9 cellular contexts compared by ENCODE assay signal in the genomic region with DNA sequence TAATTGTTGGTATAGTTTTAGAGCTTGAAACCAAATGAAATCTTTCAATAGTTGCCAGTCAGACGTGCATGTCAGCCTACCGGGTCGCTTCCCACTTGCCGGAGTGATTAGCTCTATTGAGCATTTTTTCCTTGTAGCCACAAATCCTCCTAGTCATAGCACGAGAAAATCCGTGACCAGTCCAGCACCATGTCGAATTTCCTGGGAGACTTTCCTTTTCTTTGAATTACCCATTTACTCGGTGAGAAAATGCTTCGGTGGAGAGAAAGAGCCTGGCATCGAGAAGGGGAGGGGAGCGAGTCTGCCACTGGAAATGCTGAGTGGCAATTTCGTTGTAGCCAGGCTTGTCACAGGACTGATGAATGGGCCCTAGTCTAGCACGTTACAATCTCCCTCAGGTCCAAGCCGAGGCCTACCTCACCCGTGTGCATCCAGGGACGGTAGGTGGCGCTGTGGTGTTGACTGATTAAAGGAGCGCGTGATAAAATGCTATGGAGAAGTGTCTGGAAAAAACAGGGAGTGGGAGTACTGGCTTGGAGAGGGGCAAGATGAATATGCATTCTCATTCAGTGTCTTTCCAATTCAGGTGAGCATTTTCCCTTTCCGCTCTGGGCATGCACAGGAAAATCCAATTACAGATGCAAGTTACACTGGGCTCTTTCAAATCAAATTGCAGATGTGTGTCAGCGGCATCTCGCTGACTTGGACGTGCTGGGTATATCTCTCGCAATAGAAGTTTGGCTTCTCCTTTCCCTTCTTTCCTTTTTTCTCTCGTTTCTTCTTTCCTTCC.
DNase-seq lines count a peak whose midpoint lies in the region; ATAC-seq and TF ChIP-seq lines count a peak whose summit lies in the region.
"Had no signal": no experiment of that assay in that cellular context is flagged by ENCODE, and none has a peak within 500 bp of the region (broad histone marks: within the 10 kb centered on the region; RNA-seq: fewer than 3 reads in every experiment).

No MANE protein-coding gene starts in this region.

- BruUV-seq in Caco-2 (replicated peaks; lab: Mats Ljungman, UMichigan) = no TSS peak

- DNase-seq in Caco-2 (peak; percentile 70 to 74), HT1080 (ENCODE audit: low read depth) (peak; percentile 60), RPMI8226 (peak; percentile 82), upper lobe of right lung (peak; percentile 88)
- peak; percentile 28 for DNase-seq in activated T-helper 2 cell treated with anti-CD3 and anti-CD28 coated beads, Interferon-gamma antibody, Interleukin-2, Interleukin-4, amounts not matched to agents 10 μg/mL and 5 μg/mL and 100 μg/mL, durations not matched to agents 14 hours and 24 hours and 36 hours (ENCODE audit: low spot score)

- no peaks in the 10 kb centered on the region for H3K79me2 ChIP-seq in parathyroid adenoma

- H3K4me1 ChIP-seq in Caco-2 = no peaks in the 10 kb centered on the region
- H3K4me1 ChIP-seq in gastroesophageal sphincter = no peaks in the 10 kb centered on the region
- no peaks in the 10 kb centered on the region for H3K4me1 ChIP-seq in parathyroid adenoma
- H3K4me1 ChIP-seq in upper lobe of right lung = no peaks in the 10 kb centered on the region

- H2AFZ ChIP-seq in parathyroid adenoma = peak overlapping the region; percentile 17

- H3K27ac Mint-ChIP-seq in Caco-2 (ENCODE audit: unreplicated experiment) = no peak overlapping the region
- no peak overlapping the region for H3K27ac Mint-ChIP-seq in activated T-helper 2 cell treated with anti-CD3 and anti-CD28 coated beads, Interferon-gamma antibody, Interleukin-2, Interleukin-4, amounts not matched to agents 10 μg/mL and 5 μg/mL and 100 μg/mL, durations not matched to agents 14 hours and 24 hours and 36 hours
- H3K27ac Mint-ChIP-seq: activated naive CD4-positive, alpha-beta T cell treated with anti-CD3 and anti-CD28 coated beads, Interleukin-2, amount 50 U/mL, for 24 hours had no signal

- H3K36me3 Mint-ChIP-seq in Caco-2 (ENCODE audit: insufficient read depth, unreplicated experiment) = no peaks in the 10 kb centered on the region
- H3K36me3 Mint-ChIP-seq in activated T-helper 2 cell treated with anti-CD3 and anti-CD28 coated beads, Interferon-gamma antibody, Interleukin-2, Interleukin-4, amounts not matched to agents 10 μg/mL and 5 μg/mL and 100 μg/mL, durations not matched to agents 14 hours and 24 hours and 36 hours (ENCODE audit: low read depth) = no peaks in the 10 kb centered on the region
- H3K36me3 Mint-ChIP-seq: activated naive CD4-positive, alpha-beta T cell treated with anti-CD3 and anti-CD28 coated beads, Interleukin-2, amount 50 U/mL, for 24 hours had no signal

- H3K9me3 Mint-ChIP-seq in Caco-2 (ENCODE audit: unreplicated experiment) = no peaks in the 10 kb centered on the region
- no peaks in the 10 kb centered on the region for H3K9me3 Mint-ChIP-seq in activated T-helper 2 cell treated with anti-CD3 and anti-CD28 coated beads, Interferon-gamma antibody, Interleukin-2, Interleukin-4, amounts not matched to agents 10 μg/mL and 5 μg/mL and 100 μg/mL, durations not matched to agents 14 hours and 24 hours and 36 hours
- H3K9me3 Mint-ChIP-seq: activated naive CD4-positive, alpha-beta T cell treated with anti-CD3 and anti-CD28 coated beads, Interleukin-2, amount 50 U/mL, for 24 hours had no signal

- H3K36me3 ChIP-seq in Caco-2 (ENCODE audit: control insufficient read depth, insufficient read depth, low read length) = no peaks in the 10 kb centered on the region
- H3K36me3 ChIP-seq in gastroesophageal sphincter = no peaks in the 10 kb centered on the region
- H3K36me3 ChIP-seq in parathyroid adenoma (ENCODE audit: control insufficient read depth, insufficient read depth, low read length) = no peaks in the 10 kb centered on the region
- no peaks in the 10 kb centered on the region for H3K36me3 ChIP-seq in upper lobe of right lung

- H3K9ac ChIP-seq in parathyroid adenoma = no peak overlapping the region

- H3K27ac ChIP-seq in gastroesophageal sphincter (no peak overlapping the region), parathyroid adenoma (no peak overlapping the region), upper lobe of right lung (no peak overlapping the region)

- ATAC-seq in GM21360 (IDR thresholded peaks at IDR 0.05; ENCODE audit: unreplicated experiment) (peak; percentile 57), gastroesophageal sphincter (peak; percentile 67), upper lobe of right lung (peak; percentile 94)

- POLR2A ChIA-PET in Caco-2 (lab: Charles Lee) = no interaction called here

- intact Hi-C loops in Caco-2 (cut with micrococcal nuclease; ENCODE audit: unreplicated experiment) (loop anchor here (2.0 to 10.0 kb wide), 2 partner anchors 121 to 201 kb away; no protein-coding TSS in a partner anchor), upper lobe of right lung (cut with DNase I) (no loop called here)
- intact Hi-C loops in activated T-helper 2 cell treated with anti-CD3 and anti-CD28 coated beads, Interferon-gamma antibody, Interleukin-2, Interleukin-4, amounts not matched to agents 10 μg/mL and 5 μg/mL and 100 μg/mL, durations not matched to agents 14 hours and 24 hours and 36 hours (cut with micrococcal nuclease) = loop anchor here (10.0 kb wide), 2 partner anchors 121 to 1369 kb away; no protein-coding TSS in a partner anchor

- no peak overlapping the region for H3K4me3 Mint-ChIP-seq in Caco-2 (ENCODE audit: unreplicated experiment)
- H3K4me3 Mint-ChIP-seq in activated T-helper 2 cell treated with anti-CD3 and anti-CD28 coated beads, Interferon-gamma antibody, Interleukin-2, Interleukin-4, amounts not matched to agents 10 μg/mL and 5 μg/mL and 100 μg/mL, durations not matched to agents 14 hours and 24 hours and 36 hours (ENCODE audit: low read depth) = no peak overlapping the region
- H3K4me3 Mint-ChIP-seq: activated naive CD4-positive, alpha-beta T cell treated with anti-CD3 and anti-CD28 coated beads, Interleukin-2, amount 50 U/mL, for 24 hours had no signal

- TF ChIP-seq CTCF in Caco-2 (IDR thresholded peaks at IDR 0.05; ENCODE audit: insufficient read depth in 1 of 2, low read depth in 1 of 2, low read length in 1 of 2, severe bottlenecking in 1 of 2, unreplicated experiment in 1 of 2) (peak; percentile 66 to 72), gastroesophageal sphincter (IDR thresholded peaks at IDR 0.05) (peak in 3 of 4 experiments; percentile 49 to 68 (median 52)), parathyroid adenoma (IDR thresholded peaks at IDR 0.05) (peak; percentile 15), upper lobe of right lung (IDR thresholded peaks at IDR 0.05) (peak; percentile 73)

- WGBS in gastroesophageal sphincter (ENCODE audit: low coverage in 1 of 2), 2 donors = 43 to 53% methylated on average over 17 to 23 of the region's 25 CpGs

- no peak for TF ChIP-seq EP300 in gastroesophageal sphincter (IDR thresholded peaks at IDR 0.05)

- H3K4me2 ChIP-seq in parathyroid adenoma (ENCODE audit: low read length) = no peak overlapping the region

- H3K9me3 ChIP-seq in Caco-2 = no peaks in the 10 kb centered on the region
- no peaks in the 10 kb centered on the region for H3K9me3 ChIP-seq in gastroesophageal sphincter
- H3K9me3 ChIP-seq in parathyroid adenoma (ENCODE audit: control insufficient read depth, low read length) = no peaks in the 10 kb centered on the region
- no peaks in the 10 kb centered on the region for H3K9me3 ChIP-seq in upper lobe of right lung

- H3K4me3 ChIP-seq in Caco-2 (ENCODE audit: low read depth, low read length) (no peak overlapping the region), gastroesophageal sphincter (no peak overlapping the region), parathyroid adenoma (ENCODE audit: low read depth, low read length) (no peak overlapping the region), upper lobe of right lung (no peak overlapping the region)

- no peaks in the 10 kb centered on the region for H3K27me3 ChIP-seq in Caco-2 (replicated peaks; ENCODE audit: control insufficient read depth, insufficient read depth, low read length)
- no peaks in the 10 kb centered on the region for H3K27me3 ChIP-seq in gastroesophageal sphincter
- no peaks in the 10 kb centered on the region for H3K27me3 ChIP-seq in parathyroid adenoma (ENCODE audit: control insufficient read depth, insufficient read depth, low read length)
- no peaks in the 10 kb centered on the region for H3K27me3 ChIP-seq in upper lobe of right lung

- no peak for TF ChIP-seq POLR2A in gastroesophageal sphincter (IDR thresholded peaks at IDR 0.05)

- H3K4me1 Mint-ChIP-seq in Caco-2 (ENCODE audit: low read depth, unreplicated experiment) = no peaks in the 10 kb centered on the region
- H3K4me1 Mint-ChIP-seq in activated T-helper 2 cell treated with anti-CD3 and anti-CD28 coated beads, Interferon-gamma antibody, Interleukin-2, Interleukin-4, amounts not matched to agents 10 μg/mL and 5 μg/mL and 100 μg/mL, durations not matched to agents 14 hours and 24 hours and 36 hours (ENCODE audit: low read depth) = peaks cover 2% of the 10 kb centered on the region

- no peaks in the 10 kb centered on the region for H3K27me3 Mint-ChIP-seq in Caco-2 (ENCODE audit: insufficient read depth, unreplicated experiment)
- H3K27me3 Mint-ChIP-seq in activated T-helper 2 cell treated with anti-CD3 and anti-CD28 coated beads, Interferon-gamma antibody, Interleukin-2, Interleukin-4, amounts not matched to agents 10 μg/mL and 5 μg/mL and 100 μg/mL, durations not matched to agents 14 hours and 24 hours and 36 hours (ENCODE audit: low read depth) = peaks cover 7% of the 10 kb centered on the region

- CTCF ChIA-PET in Caco-2 (lab: Charles Lee) = no interaction called here

Comparison
In these comparisons a context has a peak if more than half of its experiments do, and no peak if none do; other contexts are left out.
1. DNase-seq: peak in every context shown above with its lines; median percentile 88 in upper lobe of right lung; 82 in RPMI8226; 72 in Caco-2; 60 in HT1080; 28 in activated T-helper 2 cell treated with anti-CD3 and anti-CD28 coated beads, Interferon-gamma antibody, Interleukin-2, Interleukin-4, amounts not matched to agents 10 μg/mL and 5 μg/mL and 100 μg/mL, durations not matched to agents 14 hours and 24 hours and 36 hours.
2. CTCF ChIP-seq: peak in every context shown above with its lines; median percentile 73 in upper lobe of right lung; 69 in Caco-2; 52 in gastroesophageal sphincter; 15 in parathyroid adenoma.